ENCODE assay signal across 35 cellular contexts in the genomic region with DNA sequence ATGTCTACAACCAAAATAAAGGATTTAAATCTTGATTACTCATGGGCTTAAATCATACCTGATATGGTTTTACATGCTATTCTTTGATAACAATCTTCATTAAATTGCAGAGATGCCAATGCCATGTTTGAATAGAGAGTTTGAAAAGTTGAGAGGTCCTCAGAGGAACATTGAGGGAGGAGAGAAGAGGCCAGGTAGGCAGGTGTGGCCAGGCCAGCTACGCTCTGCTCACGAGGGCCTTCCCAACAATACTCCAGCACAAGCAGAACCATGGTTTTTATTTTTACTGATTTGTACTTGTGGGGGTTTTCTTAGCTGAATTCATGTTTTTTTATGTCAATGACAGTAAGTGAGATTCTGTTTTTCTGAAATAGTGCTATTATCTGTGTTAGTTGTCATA.
DNase-seq lines count a peak whose midpoint lies in the region; ATAC-seq and TF ChIP-seq lines count a peak whose summit lies in the region.
"Had no signal": no experiment of that assay in that cellular context is flagged by ENCODE, and none has a peak within 500 bp of the region (broad histone marks: within the 10 kb centered on the region; RNA-seq: fewer than 3 reads in every experiment).

No MANE protein-coding gene starts in this region.

- ATAC-seq in left lung (peak; percentile 66), lower lobe of right lung (peak; percentile 56 to 58), upper lobe of right lung (peak; percentile 51), HG02571 (IDR thresholded peaks at IDR 0.05; ENCODE audit: unreplicated experiment) (no peak)
- ATAC-seq: A549; CD8-positive, alpha-beta T cell had no signal

- H3K27me3 ChIP-seq in left lung (no peaks in the 10 kb centered on the region), lower lobe of right lung (ENCODE audit: low read depth) (no peaks in the 10 kb centered on the region), upper lobe of right lung (no peaks in the 10 kb centered on the region)
- H3K27me3 ChIP-seq: BE2C; BLaER1; BLaER1 treated with 17β-estradiol and CSF1 and Interleukin-3, amounts not matched to agents 10 nM and 100 nM had no signal

- H3K27ac Mint-ChIP-seq in activated naive CD8-positive, alpha-beta T cell, result peak overlapping the region; percentile 41
- H3K27ac Mint-ChIP-seq in activated naive CD8-positive, alpha-beta T cell treated with anti-CD3 and anti-CD28 coated beads for 36 hours, result no peak overlapping the region
- no peak overlapping the region for H3K27ac Mint-ChIP-seq in activated CD4-positive, alpha-beta memory T cell treated with anti-CD3 and anti-CD28 coated beads for 36 hours
- H3K27ac Mint-ChIP-seq: B cell; CD14-positive monocyte; CD4-positive, alpha-beta memory T cell; CD4-positive, alpha-beta T cell; CD4-positive, CD25-positive, alpha-beta regulatory T cell; CD8-positive, alpha-beta memory T cell; CD8-positive, alpha-beta T cell had no signal

- H3K36me3 ChIP-seq in left lung, result no peaks in the 10 kb centered on the region
- H3K36me3 ChIP-seq in lower lobe of right lung, result no peaks in the 10 kb centered on the region
- no peaks in the 10 kb centered on the region for H3K36me3 ChIP-seq in upper lobe of right lung
- H3K36me3 ChIP-seq: BE2C; BLaER1; BLaER1 treated with 17β-estradiol and CSF1 and Interleukin-3, amounts not matched to agents 10 nM and 100 nM had no signal

- DNase-seq in activated naive CD8-positive, alpha-beta T cell treated with anti-CD3 and anti-CD28 coated beads for 36 hours, result no peak
- DNase-seq in left lung (no peak), lower lobe of right lung (no peak), upper lobe of right lung (no peak)
- DNase-seq in activated CD4-positive, alpha-beta memory T cell treated with anti-CD3 and anti-CD28 coated beads for 36 hours, result no peak
- no peak for DNase-seq in stimulated activated CD4-positive, alpha-beta T cell treated with anti-CD3 and anti-CD28 coated beads, Interleukin-4, amount 100 ng/mL, for 1 hour
- DNase-seq: 8988T; ACHN; AML-193; BE2C; C1 segment of cervical spinal cord; Caco-2; Calu3; CD4-positive, alpha-beta memory T cell; CD4-positive, alpha-beta T cell; CD4-positive, CD25-positive, alpha-beta regulatory T cell; CD8-positive, alpha-beta memory T cell; CD8-positive, alpha-beta T cell; COR-L47; DMS 273 treated with DMSO at 0.1 percent for 48 hours; DMS153; DMS53; DMS79; DMS79 treated with DMSO at 0.1 percent for 48 hours; DND-41; EL had no signal

- H3K4me3 ChIP-seq in left lung (no peak overlapping the region), lower lobe of right lung (no peak overlapping the region), upper lobe of right lung (no peak overlapping the region)
- H3K4me3 ChIP-seq: A549; BLaER1; BLaER1 treated with 17β-estradiol and CSF1 and Interleukin-3, amounts not matched to agents 10 nM and 100 nM had no signal

- CTCF ChIA-PET in activated CD4-positive, alpha-beta memory T cell treated with anti-CD3 and anti-CD28 coated beads for 36 hours (lab: Charles Lee), result no interaction called here

- H3K36me3 Mint-ChIP-seq in activated naive CD8-positive, alpha-beta T cell, result no peaks in the 10 kb centered on the region
- H3K36me3 Mint-ChIP-seq in activated naive CD8-positive, alpha-beta T cell treated with anti-CD3 and anti-CD28 coated beads for 36 hours, result no peaks in the 10 kb centered on the region
- no peaks in the 10 kb centered on the region for H3K36me3 Mint-ChIP-seq in activated CD4-positive, alpha-beta memory T cell treated with anti-CD3 and anti-CD28 coated beads for 36 hours
- H3K36me3 Mint-ChIP-seq: CD14-positive monocyte; CD4-positive, alpha-beta memory T cell; CD4-positive, CD25-positive, alpha-beta regulatory T cell; CD8-positive, alpha-beta T cell had no signal

- no peaks in the 10 kb centered on the region for H3K9me3 ChIP-seq in left lung
- H3K9me3 ChIP-seq in lower lobe of right lung, result no peaks in the 10 kb centered on the region
- H3K9me3 ChIP-seq in upper lobe of right lung, result no peaks in the 10 kb centered on the region
- H3K9me3 ChIP-seq: A549, BE2C, Caco-2 had no signal

- peaks cover 2% of the 10 kb centered on the region for H3K27me3 Mint-ChIP-seq in activated naive CD8-positive, alpha-beta T cell
- H3K27me3 Mint-ChIP-seq in activated naive CD8-positive, alpha-beta T cell treated with anti-CD3 and anti-CD28 coated beads for 36 hours, result peaks cover 26% of the 10 kb centered on the region
- H3K27me3 Mint-ChIP-seq in activated CD4-positive, alpha-beta memory T cell treated with anti-CD3 and anti-CD28 coated beads for 36 hours, result peaks cover 2% of the 10 kb centered on the region

- POLR2A ChIA-PET in activated CD4-positive, alpha-beta memory T cell treated with anti-CD3 and anti-CD28 coated beads for 36 hours (lab: Charles Lee), result no interaction called here

- intact Hi-C loops in left lung (cut with DNase I), result no loop called here
- intact Hi-C loops in lower lobe of right lung (cut with DNase I), result no loop called here
- intact Hi-C loops in upper lobe of right lung (cut with DNase I), result no loop called here
- intact Hi-C loops in activated CD4-positive, alpha-beta memory T cell treated with anti-CD3 and anti-CD28 coated beads for 36 hours (cut with micrococcal nuclease), result no loop called here

- no peak overlapping the region for H3K4me3 Mint-ChIP-seq in activated naive CD8-positive, alpha-beta T cell
- H3K4me3 Mint-ChIP-seq in activated naive CD8-positive, alpha-beta T cell treated with anti-CD3 and anti-CD28 coated beads for 36 hours, result no peak overlapping the region
- no peak overlapping the region for H3K4me3 Mint-ChIP-seq in activated CD4-positive, alpha-beta memory T cell treated with anti-CD3 and anti-CD28 coated beads for 36 hours
- H3K4me3 Mint-ChIP-seq: B cell; CD14-positive monocyte; CD4-positive, alpha-beta memory T cell; CD4-positive, alpha-beta T cell; CD4-positive, CD25-positive, alpha-beta regulatory T cell; CD8-positive, alpha-beta memory T cell; CD8-positive, alpha-beta T cell had no signal

- TF ChIP-seq CTCF in left lung (IDR thresholded peaks at IDR 0.05), result no peak
- TF ChIP-seq CTCF in lower lobe of right lung (IDR thresholded peaks at IDR 0.05), result no peak
- TF ChIP-seq CTCF in upper lobe of right lung (IDR thresholded peaks at IDR 0.05), result no peak

- H3K9me3 Mint-ChIP-seq in activated naive CD8-positive, alpha-beta T cell (ENCODE audit: low read depth), result no peaks in the 10 kb centered on the region
- no peaks in the 10 kb centered on the region for H3K9me3 Mint-ChIP-seq in activated naive CD8-positive, alpha-beta T cell treated with anti-CD3 and anti-CD28 coated beads for 36 hours
- H3K9me3 Mint-ChIP-seq in activated CD4-positive, alpha-beta memory T cell treated with anti-CD3 and anti-CD28 coated beads for 36 hours, result no peaks in the 10 kb centered on the region
- H3K9me3 Mint-ChIP-seq: CD4-positive, alpha-beta T cell; CD8-positive, alpha-beta memory T cell; CD8-positive, alpha-beta T cell had no signal

- H3K27ac ChIP-seq in left lung (no peak overlapping the region), lower lobe of right lung (no peak overlapping the region), upper lobe of right lung (no peak overlapping the region)
- H3K27ac ChIP-seq: 22Rv1; A549; BLaER1; BLaER1 treated with 17β-estradiol and CSF1 and Interleukin-3, amounts not matched to agents 10 nM and 100 nM; C4-2B had no signal

- H3K4me1 Mint-ChIP-seq in activated naive CD8-positive, alpha-beta T cell (ENCODE audit: low read depth), result no peaks in the 10 kb centered on the region
- no peaks in the 10 kb centered on the region for H3K4me1 Mint-ChIP-seq in activated naive CD8-positive, alpha-beta T cell treated with anti-CD3 and anti-CD28 coated beads for 36 hours
- H3K4me1 Mint-ChIP-seq in activated CD4-positive, alpha-beta memory T cell treated with anti-CD3 and anti-CD28 coated beads for 36 hours (ENCODE audit: low read depth), result no peaks in the 10 kb centered on the region
- H3K4me1 Mint-ChIP-seq: B cell; CD14-positive monocyte; CD4-positive, alpha-beta memory T cell; CD4-positive, CD25-positive, alpha-beta regulatory T cell; CD8-positive, alpha-beta memory T cell had no signal

- H3K4me1 ChIP-seq in left lung, result no peaks in the 10 kb centered on the region
- H3K4me1 ChIP-seq in lower lobe of right lung, result no peaks in the 10 kb centered on the region
- no peaks in the 10 kb centered on the region for H3K4me1 ChIP-seq in upper lobe of right lung
- H3K4me1 ChIP-seq: A549; BE2C; BLaER1; BLaER1 treated with 17β-estradiol and CSF1 and Interleukin-3, amounts not matched to agents 10 nM and 100 nM; Caco-2 had no signal
